ENCODE assay signal across 1 cellular context in the genomic region with DNA sequence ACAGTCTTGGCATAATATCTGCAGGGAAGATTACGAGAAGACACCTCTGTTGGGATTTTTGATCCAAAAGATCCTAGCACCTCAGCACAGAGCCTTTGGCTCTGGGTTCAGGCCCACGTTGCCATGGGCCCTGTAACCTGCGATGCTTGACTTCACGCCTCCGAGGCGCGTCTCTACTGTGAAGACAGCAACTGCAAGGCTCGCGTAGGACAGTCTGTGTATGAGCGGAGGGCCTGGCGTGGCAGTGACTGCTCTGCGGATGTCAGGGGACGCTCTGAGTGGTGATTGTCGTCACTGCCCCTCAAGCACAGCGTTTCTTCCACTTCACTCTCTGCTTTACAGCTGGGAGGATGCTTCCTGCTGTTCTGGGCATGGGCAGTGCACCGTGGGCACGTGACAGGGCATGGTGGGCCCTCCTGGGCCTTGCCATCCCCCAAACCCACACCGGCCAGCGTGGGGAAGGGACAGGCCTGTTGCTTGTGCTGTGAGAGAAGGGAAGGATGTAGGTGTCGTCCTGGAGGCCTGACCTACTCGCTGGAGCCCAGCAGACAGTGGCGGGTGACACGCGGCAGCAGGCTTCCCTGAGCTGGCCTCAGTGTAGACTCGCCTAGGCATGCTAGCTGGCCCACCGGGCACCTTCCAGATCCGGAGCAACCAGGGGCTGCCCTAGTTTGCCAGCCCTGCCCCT.
TF ChIP-seq lines count a peak whose summit lies in the region.

No MANE protein-coding gene starts in this region.

TF ChIP-seq in H1, 55 proteins besides CTCF, POLR2A, EP300 and RAD21:
- TF ChIP-seq KDM4A (IDR thresholded peaks at IDR 0.05; ENCODE audit: low read depth, low read length, severe bottlenecking) (no peak), KDM1A (IDR thresholded peaks at IDR 0.05; ENCODE audit: borderline replicate concordance, low read length) (no peak), NANOG (IDR thresholded peaks at IDR 0.05; ENCODE audit: insufficient read depth, low read depth, low read length, poor library complexity, severe bottlenecking) (no peak), FOSL1 (IDR thresholded peaks at IDR 0.05; ENCODE audit: insufficient read depth, low read depth, low read length) (no peak), GTF2F1 (IDR thresholded peaks at IDR 0.05; ENCODE audit: borderline replicate concordance, low read depth, low read length) (no peak), BACH1 (IDR thresholded peaks at IDR 0.05; ENCODE audit: low read length) (no peak), ASH2L (IDR thresholded peaks at IDR 0.05; ENCODE audit: low read length) (no peak), TBP (IDR thresholded peaks at IDR 0.05; ENCODE audit: low read depth, low read length) (no peak), RNF2 (IDR thresholded peaks at IDR 0.05; ENCODE audit: borderline replicate concordance, low read depth, low read length, missing control alignments, poor library complexity, severe bottlenecking) (no peak), EGR1 (IDR thresholded peaks at IDR 0.05; ENCODE audit: borderline replicate concordance, low read depth, low read length) (no peak), SAP30 (IDR thresholded peaks at IDR 0.05; ENCODE audit: insufficient read depth, insufficient replicate concordance, low read length) (no peak), SRF (IDR thresholded peaks at IDR 0.05; ENCODE audit: low read depth, low read length) (no peak), SIRT6 (IDR thresholded peaks at IDR 0.05; ENCODE audit: low read length) (no peak), TAF1 (IDR thresholded peaks at IDR 0.05; ENCODE audit: low read depth, low read length) (no peak), BCL11A (IDR thresholded peaks at IDR 0.05; ENCODE audit: low read depth in 2 of 2, low read length in 2 of 2) (no peak)
